Comparison of ENCODE assay signal across 11 cellular contexts in genomic region chr13:33284016-33284415, GRCh38. TPM values are rescaled to one million over a fixed set of nuclear protein-coding genes. Genes with fewer than 3 reads are reported as not detected.
DNase-seq lines count a peak whose midpoint lies in the region; ATAC-seq and TF ChIP-seq lines count a peak whose summit lies in the region.
"Had no signal": no experiment of that assay in that cellular context is flagged by ENCODE, and none has a peak within 500 bp of the region (broad histone marks: within the 10 kb centered on the region; RNA-seq: fewer than 3 reads in every experiment).

No MANE protein-coding gene starts in this region.

- TF ChIP-seq CTCF in astrocyte of the spinal cord (IDR thresholded peaks at IDR 0.05; ENCODE audit: low read depth, low read length), result no peak
- TF ChIP-seq CTCF in hepatocyte (IDR thresholded peaks at IDR 0.05; ENCODE audit: poor library complexity), result no peak
- TF ChIP-seq CTCF in gastrocnemius medialis (IDR thresholded peaks at IDR 0.05 in 4 of 5, conservative IDR thresholded peaks at IDR 0.05 in 1 of 5), result no peak
- no peak for TF ChIP-seq CTCF in CD4-positive, alpha-beta T cell (IDR thresholded peaks at IDR 0.05)

- H3K79me2 ChIP-seq in hepatocyte, result peaks cover 40% of the 10 kb centered on the region

- peak in 1 of 2 donors; percentile 35 for TF ChIP-seq POLR2A in gastrocnemius medialis (IDR thresholded peaks at IDR 0.05)

- no peaks in the 10 kb centered on the region for H3K36me3 ChIP-seq in ES-I3 (ENCODE audit: insufficient read depth, low read length)
- H3K36me3 ChIP-seq in hepatocyte (replicated peaks; ENCODE audit: insufficient read depth, low read depth), result no peaks in the 10 kb centered on the region
- no peaks in the 10 kb centered on the region for H3K36me3 ChIP-seq in gastrocnemius medialis

- H3K9me3 Mint-ChIP-seq in CD4-positive, alpha-beta T cell, result no peaks in the 10 kb centered on the region

- H4K20me1 ChIP-seq in hepatocyte (ENCODE audit: insufficient read depth, poor library complexity, severe bottlenecking), result no peaks in the 10 kb centered on the region

- no peaks in the 10 kb centered on the region for H3K9me3 ChIP-seq in ES-I3 (ENCODE audit: control insufficient read depth, insufficient read depth, low read length)
- H3K9me3 ChIP-seq in hepatocyte (ENCODE audit: low read depth), result no peaks in the 10 kb centered on the region
- no peaks in the 10 kb centered on the region for H3K9me3 ChIP-seq in gastrocnemius medialis
- H3K9me3 ChIP-seq in CD4-positive, alpha-beta T cell (ENCODE audit: control insufficient read depth, low read length), result no peaks in the 10 kb centered on the region

- H3K4me1 Mint-ChIP-seq in CD4-positive, alpha-beta T cell (ENCODE audit: low read depth), result peaks cover 18% of the 10 kb centered on the region

- in situ Hi-C loops in astrocyte of the spinal cord (cut with HindIII; ENCODE audit: low sequenced_read_pairs) (no loop called here), gastrocnemius medialis (cut with MboI; ENCODE audit: low sequenced_read_pairs in 4 of 4) (loop anchor here in 1 of 4 donors (10.0 kb wide), 1 partner anchor 71 kb away; no protein-coding TSS in a partner anchor)

- H3K4me1 ChIP-seq in ES-I3 (ENCODE audit: insufficient read depth, low read length) (peaks cover 8% of the 10 kb centered on the region), hepatocyte (ENCODE audit: insufficient read depth) (peaks cover 30% of the 10 kb centered on the region), gastrocnemius medialis (peaks cover 36 to 48% of the 10 kb centered on the region in 2 donors)

- H3K4me2 ChIP-seq in hepatocyte, result peak overlapping the region; percentile 74

- H3K27ac Mint-ChIP-seq in CD4-positive, alpha-beta T cell, result no peak overlapping the region

- intact Hi-C loops in gastrocnemius medialis (cut with DNase I; ENCODE audit: low total_unique reads), result loop anchor here (2.0 to 10.0 kb wide), 4 partner anchors 55 to 699 kb away; partner anchors contain the start of gene PDS5B
- intact Hi-C loops in CD4-positive, alpha-beta T cell (cut with DNase I, micrococcal nuclease), result no loop called here

- no peak overlapping the region for H2AFZ ChIP-seq in hepatocyte

- H3K9ac ChIP-seq in ES-I3 (ENCODE audit: low read depth, low read length), result peak overlapping the region; percentile 39

- H3K27me3 Mint-ChIP-seq in CD4-positive, alpha-beta T cell, result peaks cover 55% of the 10 kb centered on the region

- ATAC-seq in gastrocnemius medialis, result no peak
- ATAC-seq in CD4-positive, alpha-beta T cell (ENCODE audit: poor library complexity), result no peak

- H3K36me3 Mint-ChIP-seq in CD4-positive, alpha-beta T cell (ENCODE audit: low read depth), result no peaks in the 10 kb centered on the region

- POLR2A ChIA-PET in CD4-positive, alpha-beta T cell (lab: Charles Lee), result no interaction called here

- no peaks in the 10 kb centered on the region for H3K27me3 ChIP-seq in hepatocyte
- no peaks in the 10 kb centered on the region for H3K27me3 ChIP-seq in gastrocnemius medialis
- H3K27me3 ChIP-seq in CD4-positive, alpha-beta T cell (ENCODE audit: control insufficient read depth, insufficient read depth, low read length), result peaks cover 34% of the 10 kb centered on the region

- peak; percentile 67 for DNase-seq in astrocyte of the spinal cord (ENCODE audit: low read depth, low spot score)
- DNase-seq in hepatocyte (ENCODE audit: low spot score), result no peak
- no peak for DNase-seq in gastrocnemius medialis
- no peak for DNase-seq in activated T-cell treated with anti-CD3 and anti-CD28 coated beads, Interleukin-2, amount 50 U/mL, for 48 hours
- no peak for DNase-seq in CD4-positive, alpha-beta T cell
- no peak for DNase-seq in anterior cingulate cortex (lab: John Stamatoyannopoulos, UW)
- DNase-seq in NCI-H2107 (lab: John Stamatoyannopoulos, UW), result no peak
- DNase-seq: activated CD8-positive, alpha-beta memory T cell treated with anti-CD3 and anti-CD28 coated beads, Interleukin-2, amount 50 U/mL, for 4 hours; DMS 273 treated with DMSO at 0.1 percent for 48 hours; small intestine had no signal

- CTCF ChIA-PET in CD4-positive, alpha-beta T cell (lab: Charles Lee), result no interaction called here

- no peak overlapping the region for H3K4me3 Mint-ChIP-seq in CD4-positive, alpha-beta T cell

- no peaks in the 10 kb centered on the region for H3K9me2 ChIP-seq in hepatocyte (replicated peaks; ENCODE audit: insufficient read depth)

- peak overlapping the region; percentile 93 for H3K27ac ChIP-seq in hepatocyte
- peak overlapping the region; percentile 84 to 93 (median 90) for H3K27ac ChIP-seq in gastrocnemius medialis
- no peak overlapping the region for H3K27ac ChIP-seq in CD4-positive, alpha-beta T cell (ENCODE audit: low read depth, low read length)

- 80% methylated on average over 1 of the region's 1 CpG for WGBS in hepatocyte (ENCODE audit: low lambda C conversion rate, missing lambda C conversion rate)

- H3K4me3 ChIP-seq in astrocyte of the spinal cord (ENCODE audit: low read depth, low read length) (peak overlapping the region; percentile 77), hepatocyte (peak overlapping the region; percentile 39), gastrocnemius medialis (peak overlapping the region; percentile 70 to 84 (median 74))

RNA-seq across cellular contexts. Expression of gene STARD13, which starts 1.5 kb away (rescaled TPM):
- total RNA-seq in hepatocyte, result 7.9 and 13.5 TPM in 2 replicates
- polyA plus RNA-seq in hepatocyte, result 5.4 and 8.8 TPM in 2 replicates
- 10 to 100 TPM in 2 of 4 donors, 1 to 10 TPM in 2; 7.7 to 19.3 (median 12.0) TPM for total RNA-seq in gastrocnemius medialis
- not detected for total RNA-seq in CD4-positive, alpha-beta T cell
